Comparison of ENCODE assay signal across 21 cellular contexts in genomic region chr21:27779604-27780003, GRCh38.
"Had no signal": no experiment of that assay in that cellular context is flagged by ENCODE, and none has a peak within 500 bp of the region (broad histone marks: within the 10 kb centered on the region; RNA-seq: fewer than 3 reads in every experiment).

No MANE protein-coding gene starts in this region.

- H3K36me3 ChIP-seq: esophagus muscularis mucosa, gastroesophageal sphincter, heart left ventricle, left lung, lower lobe of right lung had no signal

- H3K27me3 ChIP-seq: dorsolateral prefrontal cortex, esophagus muscularis mucosa, gastroesophageal sphincter, heart left ventricle, left lung had no signal

- H3K9me3 ChIP-seq: esophagus muscularis mucosa, gastroesophageal sphincter, left lung, lower lobe of right lung had no signal

- FAIRE-seq: colon, endothelial cell of umbilical vein, kidney had no signal

- ATAC-seq: gastroesophageal sphincter, heart left ventricle, left lung, left ventricle myocardium superior, lower lobe of right lung had no signal

- H3K4me3 ChIP-seq: coronary artery, dorsolateral prefrontal cortex, esophagus muscularis mucosa, gastroesophageal sphincter, heart left ventricle, left lung, lower lobe of right lung had no signal

- H3K27ac ChIP-seq: coronary artery, dorsolateral prefrontal cortex, esophagus muscularis mucosa, gastroesophageal sphincter, heart left ventricle, left lung, lower lobe of right lung had no signal

- DNase-seq: dermis blood vessel endothelial cell; dorsolateral prefrontal cortex; effector CD4-positive, alpha-beta T cell; effector memory CD4-positive, alpha-beta T cell; foreskin fibroblast; foreskin melanocyte; heart left ventricle; hippocampal formation; immature natural killer cell; islet precursor cell; kidney; kidney glomerular epithelial cell; left lung; left ventricle myocardium superior; lower lobe of right lung; mesenchymal stem cell had no signal

- H3K4me1 ChIP-seq: left lung, lower lobe of right lung had no signal
